ENCODE assay signal across 15 cellular contexts in the genomic region with DNA sequence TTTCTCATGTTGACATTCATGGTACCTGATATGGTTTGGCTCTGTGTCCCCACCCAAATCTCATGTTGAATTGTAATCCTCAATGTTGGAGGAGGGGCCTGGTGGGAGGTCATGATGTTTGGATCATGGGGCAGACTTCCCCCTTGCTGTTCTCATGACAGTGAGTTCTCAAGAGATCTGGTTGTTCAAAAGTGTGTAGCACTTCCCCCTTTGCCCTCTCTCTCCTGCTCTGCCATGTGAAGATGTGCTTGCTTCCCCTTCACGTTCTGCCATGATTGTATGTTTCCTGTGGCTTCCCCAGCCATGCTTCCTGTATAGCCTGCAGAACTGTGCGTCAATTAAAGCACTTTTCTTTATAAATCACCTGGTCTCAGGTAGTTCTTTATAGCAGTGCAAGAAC. TPM values are rescaled to one million over a fixed set of nuclear protein-coding genes. Genes with fewer than 3 reads are reported as not detected.
DNase-seq lines count a peak whose midpoint lies in the region; ATAC-seq and TF ChIP-seq lines count a peak whose summit lies in the region.
"Had no signal": no experiment of that assay in that cellular context is flagged by ENCODE, and none has a peak within 500 bp of the region (broad histone marks: within the 10 kb centered on the region; RNA-seq: fewer than 3 reads in every experiment).

No MANE protein-coding gene starts in this region.

- TF ChIP-seq EP300 in esophagus muscularis mucosa (IDR thresholded peaks at IDR 0.05) = no peak

- H3K36me3 ChIP-seq in BLaER1 treated with 17β-estradiol and CSF1 and Interleukin-3, amounts not matched to agents 10 nM and 100 nM = peaks cover 14 to 40% (median 31%) of the 10 kb centered on the region in 11 experiments; a peak in 21 of 22 replicates
- H3K36me3 ChIP-seq in DOHH2 (ENCODE audit: control insufficient read depth, low read length) (no peaks in the 10 kb centered on the region), OCI-LY3 (replicated peaks; ENCODE audit: low read depth, low read length) (peaks cover 39% of the 10 kb centered on the region), esophagus muscularis mucosa (no peaks in the 10 kb centered on the region)
- H3K36me3 ChIP-seq: SJSA1 had no signal

- peaks cover 32 to 47% (median 40%) of the 10 kb centered on the region in 10 experiments for H3K4me1 ChIP-seq in BLaER1 treated with 17β-estradiol and CSF1 and Interleukin-3, amounts not matched to agents 10 nM and 100 nM
- peaks cover 32% of the 10 kb centered on the region for H3K4me1 ChIP-seq in DOHH2 (ENCODE audit: control insufficient read depth, low read length)
- peaks cover 32% of the 10 kb centered on the region for H3K4me1 ChIP-seq in OCI-LY3 (ENCODE audit: low read length)
- H3K4me1 ChIP-seq in esophagus muscularis mucosa = peaks cover 17 to 30% (median 24%) of the 10 kb centered on the region in 4 donors
- H3K4me1 ChIP-seq: BE2C had no signal

- 0 out of 2 replicates have a peak, but pooled peaks cover 3% of the 10 kb centered on the region for H3F3A ChIP-seq in DOHH2 (ENCODE audit: control insufficient read depth, insufficient read depth)

- H4K20me1 ChIP-seq in BLaER1 treated with 17β-estradiol and CSF1 and Interleukin-3, amounts not matched to agents 10 nM and 100 nM = no peaks in the 10 kb centered on the region
- H4K20me1 ChIP-seq in DOHH2 (ENCODE audit: control insufficient read depth, insufficient read depth, low read depth, low read length) (no peaks in the 10 kb centered on the region), OCI-LY3 (ENCODE audit: insufficient read depth, low read length) (no peaks in the 10 kb centered on the region)

- peak overlapping the region; percentile 12 for H3K4me3 Mint-ChIP-seq in activated naive CD8-positive, alpha-beta T cell treated with anti-CD3 and anti-CD28 coated beads, Interleukin-2, amount 50 U/mL, for 24 hours

- H3K4me1 Mint-ChIP-seq in activated naive CD8-positive, alpha-beta T cell treated with anti-CD3 and anti-CD28 coated beads, Interleukin-2, amount 50 U/mL, for 24 hours = peaks cover 45% of the 10 kb centered on the region

- no peaks in the 10 kb centered on the region for H3K9me2 ChIP-seq in DOHH2 (replicated peaks; ENCODE audit: control insufficient read depth, low read length)

- no peak overlapping the region for H2AFZ ChIP-seq in OCI-LY3 (ENCODE audit: low read depth, low read length)

- no peak for TF ChIP-seq POLR2A in esophagus muscularis mucosa (IDR thresholded peaks at IDR 0.05; ENCODE audit: low read depth)

- 74% methylated on average over 2 of the region's 2 CpGs for WGBS in esophagus muscularis mucosa

- H3K4me3 ChIP-seq in BLaER1 treated with 17β-estradiol and CSF1 and Interleukin-3, amounts not matched to agents 10 nM and 100 nM = no peak overlapping the region
- H3K4me3 ChIP-seq in DOHH2 (ENCODE audit: low read length) (peak overlapping the region; percentile 32), OCI-LY3 (ENCODE audit: low read length) (no peak overlapping the region), esophagus muscularis mucosa (no peak overlapping the region)
- H3K4me3 ChIP-seq: heart left ventricle, SJSA1 had no signal

- ATAC-seq in activated naive CD8-positive, alpha-beta T cell treated with anti-CD3 and anti-CD28 coated beads, Interleukin-2, amount 50 U/mL, for 24 hours = no peak
- ATAC-seq: heart left ventricle, right cardiac atrium had no signal

- H3K36me3 Mint-ChIP-seq in activated naive CD8-positive, alpha-beta T cell treated with anti-CD3 and anti-CD28 coated beads, Interleukin-2, amount 50 U/mL, for 24 hours (ENCODE audit: low read depth) = peaks cover 27% of the 10 kb centered on the region

- TF ChIP-seq CTCF in DOHH2 (IDR thresholded peaks at IDR 0.05; ENCODE audit: low read depth, low read length, poor library complexity, severe bottlenecking) = no peak
- TF ChIP-seq CTCF in OCI-LY3 (IDR thresholded peaks at IDR 0.05; ENCODE audit: low read depth, low read length) = no peak
- TF ChIP-seq CTCF in esophagus muscularis mucosa (IDR thresholded peaks at IDR 0.05) = no peak

- H3K27ac Mint-ChIP-seq in activated naive CD8-positive, alpha-beta T cell treated with anti-CD3 and anti-CD28 coated beads, Interleukin-2, amount 50 U/mL, for 24 hours = no peak overlapping the region

- peak overlapping the region in 6 of 11 experiments; percentile 1 to 37 (median 22); a peak in 5 of 22 replicates for H3K27ac ChIP-seq in BLaER1 treated with 17β-estradiol and CSF1 and Interleukin-3, amounts not matched to agents 10 nM and 100 nM
- no peak overlapping the region for H3K27ac ChIP-seq in DOHH2 (ENCODE audit: low read depth, low read length)
- peak overlapping the region; percentile 9; the same call in 1 of the 2 replicates for H3K27ac ChIP-seq in OCI-LY3 (ENCODE audit: low read length)
- no peak overlapping the region for H3K27ac ChIP-seq in esophagus muscularis mucosa (replicated peaks in 1 of 4)
- H3K27ac ChIP-seq: heart left ventricle, SJSA1, VCaP had no signal

- no peak overlapping the region for H3K9ac ChIP-seq in BLaER1 treated with 17β-estradiol and CSF1 and Interleukin-3, amounts not matched to agents 10 nM and 100 nM
- H3K9ac ChIP-seq in OCI-LY3 (ENCODE audit: low read length) = no peak overlapping the region

- H3K4me2 ChIP-seq in BLaER1 treated with 17β-estradiol and CSF1 and Interleukin-3, amounts not matched to agents 10 nM and 100 nM = peak overlapping the region; percentile 13 to 58 (median 35); a peak in 17 of 22 replicates
- H3K4me2 ChIP-seq in DOHH2 (ENCODE audit: low read length) (peak overlapping the region; percentile 59), OCI-LY3 (ENCODE audit: low read length) (peak overlapping the region; percentile 15; the same call in 1 of the 2 replicates)

- H3K9me3 Mint-ChIP-seq in activated naive CD8-positive, alpha-beta T cell treated with anti-CD3 and anti-CD28 coated beads, Interleukin-2, amount 50 U/mL, for 24 hours = no peaks in the 10 kb centered on the region

- no peaks in the 10 kb centered on the region for H3K27me3 Mint-ChIP-seq in activated naive CD8-positive, alpha-beta T cell treated with anti-CD3 and anti-CD28 coated beads, Interleukin-2, amount 50 U/mL, for 24 hours

- no peak for DNase-seq in activated naive CD8-positive, alpha-beta T cell treated with anti-CD3 and anti-CD28 coated beads, Interleukin-2, amount 50 U/mL, for 24 hours
- DNase-seq in hippocampal formation (lab: John Stamatoyannopoulos, UW) (no peak), DMS79 treated with DMSO at 0.1 percent for 48 hours (lab: John Stamatoyannopoulos, UW) (no peak), esophagus muscularis mucosa (ENCODE audit: extremely low spot score) (no peak)
- DNase-seq: BE2C, heart left ventricle, mammary epithelial cell, NCI-H1092, NCI-H2171 treated with DMSO at 0.1 percent for 48 hours, right cardiac atrium had no signal

- H3K9me3 ChIP-seq in BLaER1 treated with 17β-estradiol and CSF1 and Interleukin-3, amounts not matched to agents 10 nM and 100 nM (replicated peaks in 1 of 11) = peaks cover 0 to 11% (median 0%) of the 10 kb centered on the region in 11 experiments; a peak in 6 of 22 replicates
- H3K9me3 ChIP-seq in DOHH2 (ENCODE audit: control insufficient read depth, insufficient read depth, low read length) = no peaks in the 10 kb centered on the region
- 0 out of 2 replicates have a peak, but pooled peaks cover 2% of the 10 kb centered on the region for H3K9me3 ChIP-seq in OCI-LY3 (ENCODE audit: insufficient read depth, low read length)
- no peaks in the 10 kb centered on the region for H3K9me3 ChIP-seq in esophagus muscularis mucosa
- H3K9me3 ChIP-seq: BE2C, SJSA1 had no signal

- H3K27me3 ChIP-seq in BLaER1 treated with 17β-estradiol and CSF1 and Interleukin-3, amounts not matched to agents 10 nM and 100 nM = no peaks in the 10 kb centered on the region
- H3K27me3 ChIP-seq in DOHH2 (ENCODE audit: control insufficient read depth, low read length) (no peaks in the 10 kb centered on the region), OCI-LY3 (ENCODE audit: low read depth, low read length) (no peaks in the 10 kb centered on the region), esophagus muscularis mucosa (no peaks in the 10 kb centered on the region)
- H3K27me3 ChIP-seq: BE2C, heart left ventricle, SJSA1 had no signal

- H3K79me2 ChIP-seq in DOHH2 (ENCODE audit: control insufficient read depth, low read length) = peaks cover 25% of the 10 kb centered on the region
- peaks cover 54% of the 10 kb centered on the region for H3K79me2 ChIP-seq in OCI-LY3 (ENCODE audit: low read length)

- intact Hi-C loops in esophagus muscularis mucosa (cut with DNase I) = loop anchor here (5.0 kb wide), 2 partner anchors 78 to 148 kb away; a partner anchor contains a TSS

RNA-seq across cellular contexts. Expression of a gene that starts 3.3 kb away (rescaled TPM):
- 10 to 100 TPM; 52.7 to 69.7 (median 60.5) TPM for total RNA-seq in esophagus muscularis mucosa

RNA-seq across cellular contexts. Expression of a gene that starts 30.5 kb away (rescaled TPM):
- 1 to 10 TPM; 1.2 to 4.1 (median 2.7) TPM for total RNA-seq in esophagus muscularis mucosa

Comparison
In these comparisons a context has a peak if more than half of its experiments do, and no peak if none do; other contexts are left out.
1. H3K27ac ChIP-seq: peak in BLaER1 treated with 17β-estradiol and CSF1 and Interleukin-3, amounts not matched to agents 10 nM and 100 nM (6 of 11) and OCI-LY3 (single experiment); none in DOHH2 (single experiment) and esophagus muscularis mucosa (0 of 4).
2. Peak in every context shown above with its lines, with median percentiles within 50 percentile points of each other: H3K4me2 ChIP-seq.